ENCODE assay signal across 10 cellular contexts in the genomic region with DNA sequence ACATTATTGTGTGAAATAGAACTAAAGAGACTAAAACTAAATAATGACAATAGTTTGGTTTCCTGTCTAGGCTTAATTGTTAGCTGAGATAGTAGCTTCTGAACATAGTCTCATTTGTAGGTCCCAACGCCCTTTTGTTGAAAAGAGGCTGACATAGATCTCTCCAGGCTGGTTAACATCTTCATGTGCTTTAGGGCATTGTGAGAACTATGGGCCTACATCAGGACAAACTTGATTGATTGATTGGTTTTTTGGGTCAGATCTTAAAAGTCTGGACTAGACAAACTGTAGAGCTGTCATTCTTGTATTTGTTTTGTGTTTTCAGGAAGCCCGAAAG. TPM values are rescaled to one million over a fixed set of nuclear protein-coding genes. Genes with fewer than 3 reads are reported as not detected.
DNase-seq lines count a peak whose midpoint lies in the region; ATAC-seq, FAIRE-seq and TF ChIP-seq lines count a peak whose summit lies in the region.
"Had no signal": no experiment of that assay in that cellular context is flagged by ENCODE, and none has a peak within 500 bp of the region (broad histone marks: within the 10 kb centered on the region; RNA-seq: fewer than 3 reads in every experiment).

No MANE protein-coding gene starts in this region.

- no peak for TF ChIP-seq EP300 in ovary (IDR thresholded peaks at IDR 0.05)

- DNase-seq in CD8-positive, alpha-beta T cell, result no peak
- peak; percentile 19 for DNase-seq in OCI-M1 (lab: John Stamatoyannopoulos, UW)
- no peak for DNase-seq in endothelial cell of umbilical vein (ENCODE audit: low read depth, low spot score)
- DNase-seq in ovary, result no peak
- DNase-seq in HT-29 (ENCODE audit: low spot score), result no peak
- DNase-seq in GM13976 (ENCODE audit: low spot score), result no peak
- DNase-seq in NCI-H2029 (lab: John Stamatoyannopoulos, UW), result no peak
- DNase-seq: NCI-H446 treated with DMSO at 0.1 percent for 48 hours; stimulated activated naive CD4-positive, alpha-beta T cell treated with Interleukin-2 at 50 U/mL for 16 hours had no signal

- H3K27me3 ChIP-seq in CD8-positive, alpha-beta T cell (ENCODE audit: insufficient read depth, low read length), result no peaks in the 10 kb centered on the region
- H3K27me3 ChIP-seq in endothelial cell of umbilical vein (ENCODE audit: control insufficient read depth in 2 of 2, insufficient read depth in 2 of 2, low read length in 2 of 2) (no peaks in the 10 kb centered on the region), ovary (no peaks in the 10 kb centered on the region)

- peaks cover 2% of the 10 kb centered on the region for H4K20me1 ChIP-seq in endothelial cell of umbilical vein (replicated peaks; ENCODE audit: control insufficient read depth, extremely low read depth, insufficient read depth, low read length)

- in situ Hi-C loops in GM13976 (cut with MboI; ENCODE audit: low sequenced_read_pairs, unreplicated experiment), result no loop called here

- no peak overlapping the region for H2AFZ ChIP-seq in endothelial cell of umbilical vein (ENCODE audit: low read depth, low read length)

- POLR2A ChIA-PET in CD8-positive, alpha-beta T cell (lab: Charles Lee), result interaction anchor here (1.2 to 5.1 kb wide), 5 partner anchors 12 to 287 kb away, joined by 3 to 95 read pairs (median 5); partner anchors contain the start of gene PPP3CB
- POLR2A ChIA-PET in endothelial cell of umbilical vein (lab: Charles Lee), result interaction anchor here (1.6 kb wide), 1 partner anchor 10 kb away, joined by 11 read pairs; a partner anchor contains a TSS

- CTCF ChIA-PET in CD8-positive, alpha-beta T cell (lab: Charles Lee), result interaction anchor here (4.4 kb wide), 1 partner anchor 12 kb away, joined by 34 read pairs; a partner anchor contains a TSS
- CTCF ChIA-PET in endothelial cell of umbilical vein (lab: Charles Lee), result no interaction called here

- H3K9me1 ChIP-seq in endothelial cell of umbilical vein (replicated peaks; ENCODE audit: control insufficient read depth, extremely low read depth, insufficient read depth, low read length), result no peaks in the 10 kb centered on the region

- H3K4me2 ChIP-seq in endothelial cell of umbilical vein (ENCODE audit: insufficient read depth, low read length), result peak overlapping the region; percentile 88

- H3K4me1 Mint-ChIP-seq in CD8-positive, alpha-beta T cell (ENCODE audit: low read depth), result peaks cover 60% of the 10 kb centered on the region

- intact Hi-C loops in CD8-positive, alpha-beta T cell (cut with DNase I, micrococcal nuclease), result loop anchor here in 1 of 2 experiments (1.0 kb wide), 1 partner anchor 9 kb away; no protein-coding TSS in a partner anchor
- intact Hi-C loops in endothelial cell of umbilical vein (cut with micrococcal nuclease) (no loop called here), ovary (cut with DNase I) (no loop called here)

- H3K9ac ChIP-seq in endothelial cell of umbilical vein (replicated peaks; ENCODE audit: extremely low read depth, insufficient read depth, low read length), result peak overlapping the region; percentile 84

- FAIRE-seq in endothelial cell of umbilical vein (lab: Jason Lieb, UNC), result no peak

- H3K27ac ChIP-seq in CD8-positive, alpha-beta T cell (ENCODE audit: low read depth, low read length), result peak overlapping the region; percentile 73
- H3K27ac ChIP-seq in endothelial cell of umbilical vein (ENCODE audit: insufficient read depth, low read depth, low read length) (no peak overlapping the region), ovary (no peak overlapping the region)

- H3K36me3 ChIP-seq in CD8-positive, alpha-beta T cell (ENCODE audit: insufficient read depth, low read length), result no peaks in the 10 kb centered on the region
- H3K36me3 ChIP-seq in endothelial cell of umbilical vein (ENCODE audit: control insufficient read depth in 2 of 2, extremely low read depth in 1 of 2, insufficient read depth in 2 of 2, low read length in 2 of 2), result peaks cover 0 to 3% of the 10 kb centered on the region in 2 experiments
- no peaks in the 10 kb centered on the region for H3K36me3 ChIP-seq in ovary

- H3K4me3 Mint-ChIP-seq in CD8-positive, alpha-beta T cell, result peak overlapping the region; percentile 100

- no peak for TF ChIP-seq POLR2A in endothelial cell of umbilical vein (IDR thresholded peaks at IDR 0.05; ENCODE audit: low read depth, low read length)
- TF ChIP-seq POLR2A in ovary (IDR thresholded peaks at IDR 0.05), result no peak

- dilution Hi-C loops in endothelial cell of umbilical vein (cut with MboI; ENCODE audit: extremely low pct_ligation_motif_present, low sequenced_read_pairs), result no loop called here

- TF ChIP-seq CTCF in CD8-positive, alpha-beta T cell (IDR thresholded peaks at IDR 0.05), result no peak
- TF ChIP-seq CTCF in endothelial cell of umbilical vein (IDR thresholded peaks at IDR 0.05; ENCODE audit: extremely low read depth in 1 of 2, insufficient read depth in 1 of 2, low read depth in 1 of 2, low read length in 2 of 2) (no peak), ovary (IDR thresholded peaks at IDR 0.05) (no peak), GM13976 (IDR thresholded peaks at IDR 0.05; ENCODE audit: borderline replicate concordance, control extremely low read depth, extremely low read depth, insufficient read depth, missing control alignments) (no peak)

- WGBS in ovary, 3 donors, result 49 to 52% (median 50%) methylated on average over 2 of the region's 2 CpGs

- H3K9me3 ChIP-seq in CD8-positive, alpha-beta T cell (ENCODE audit: low read length), result no peaks in the 10 kb centered on the region
- no peaks in the 10 kb centered on the region for H3K9me3 ChIP-seq in endothelial cell of umbilical vein (replicated peaks; ENCODE audit: control insufficient read depth, insufficient read depth, low read length)
- no peaks in the 10 kb centered on the region for H3K9me3 ChIP-seq in ovary

- peaks cover 56% of the 10 kb centered on the region for H3K79me2 ChIP-seq in endothelial cell of umbilical vein (ENCODE audit: control insufficient read depth, insufficient read depth, low read length)

- H3K27me3 Mint-ChIP-seq in CD8-positive, alpha-beta T cell (ENCODE audit: low read depth), result no peaks in the 10 kb centered on the region

- H3K4me3 ChIP-seq in CD8-positive, alpha-beta T cell (ENCODE audit: low read depth, low read length), result peak overlapping the region; percentile 93
- H3K4me3 ChIP-seq in endothelial cell of umbilical vein (replicated peaks in 1 of 3; ENCODE audit: insufficient read depth in 1 of 3, low read depth in 1 of 3, low read length in 3 of 3), result peak overlapping the region; percentile 87 to 96 (median 91)
- peak overlapping the region; percentile 78 for H3K4me3 ChIP-seq in ovary

- BruUV-seq in endothelial cell of umbilical vein (replicated peaks; lab: Mats Ljungman, UMichigan), result no TSS peak

- no peaks in the 10 kb centered on the region for H3K9me3 Mint-ChIP-seq in CD8-positive, alpha-beta T cell

- ATAC-seq in CD8-positive, alpha-beta T cell, result no peak
- ATAC-seq in GM21786 (IDR thresholded peaks at IDR 0.05; ENCODE audit: unreplicated experiment), result no peak

- H3K36me3 Mint-ChIP-seq in CD8-positive, alpha-beta T cell, result peaks cover 36% of the 10 kb centered on the region

- H3K27ac Mint-ChIP-seq in CD8-positive, alpha-beta T cell, result peak overlapping the region; percentile 100

- peaks cover 38% of the 10 kb centered on the region for H3K4me1 ChIP-seq in CD8-positive, alpha-beta T cell (ENCODE audit: insufficient read depth, low read length)
- H3K4me1 ChIP-seq in endothelial cell of umbilical vein (ENCODE audit: control insufficient read depth, extremely low read depth, insufficient read depth, low read length) (peaks cover 34% of the 10 kb centered on the region), ovary (ENCODE audit: insufficient read depth) (peaks cover 14% of the 10 kb centered on the region)

RNA-seq across cellular contexts. Expression of gene CHCHD1, which starts 0.9 kb away (rescaled TPM):
- total RNA-seq in CD8-positive, alpha-beta T cell, result 1 to 10 TPM; 7.2 to 8.1 TPM
- total RNA-seq in endothelial cell of umbilical vein, result 31.7 and 34.9 TPM in 2 replicates
- polyA plus RNA-seq in endothelial cell of umbilical vein, result 32.1 and 39.2 TPM in 2 replicates
- polyA plus RNA-seq in endothelial cell of umbilical vein (2011; cell fraction: cytosol; rRNA removed), result 35.4 and 39.9 TPM in 2 replicates
- 14.3 and 20.2 TPM in 2 replicates for polyA plus RNA-seq in endothelial cell of umbilical vein (2011; cell fraction: nucleus; rRNA removed)
- 69.6 and 78.9 TPM in 2 replicates for polyA plus RNA-seq in endothelial cell of umbilical vein (2012)
- polyA minus RNA-seq in endothelial cell of umbilical vein, result 7.8 and 9.8 TPM in 2 replicates
- polyA minus RNA-seq in endothelial cell of umbilical vein (2011; cell fraction: cytosol; rRNA and poly(A)+ RNA removed), result 17.1 TPM
- polyA minus RNA-seq in endothelial cell of umbilical vein (2011; cell fraction: nucleus; rRNA and poly(A)+ RNA removed), result 3.6 and 4.7 TPM in 2 replicates
- total RNA-seq in ovary, result 10 to 100 TPM; 12.5 to 33.4 (median 16.9) TPM
- polyA plus RNA-seq in ovary, result 10 to 100 TPM; 26.3 to 30.6 TPM
- total RNA-seq in HT-29 (2014; rRNA removed; shearing (Covaris generic)), result 57.6 and 65.8 TPM in 2 replicates

RNA-seq across cellular contexts. Expression of gene ZSWIM8, which starts 2.7 kb away (rescaled TPM):
- 10 to 100 TPM; 68.2 to 72.4 TPM for total RNA-seq in CD8-positive, alpha-beta T cell
- total RNA-seq in endothelial cell of umbilical vein, result 111 and 112 TPM in 2 replicates
- polyA plus RNA-seq in endothelial cell of umbilical vein, result 230 and 372 TPM in 2 replicates
- 68.1 and 91.4 TPM in 2 replicates for polyA plus RNA-seq in endothelial cell of umbilical vein (2011; cell fraction: cytosol; rRNA removed)
- 408 and 539 TPM in 2 replicates for polyA plus RNA-seq in endothelial cell of umbilical vein (2011; cell fraction: nucleus; rRNA removed)
- 79.2 and 116 TPM in 2 replicates for polyA plus RNA-seq in endothelial cell of umbilical vein (2012)
- 162 and 169 TPM in 2 replicates for polyA minus RNA-seq in endothelial cell of umbilical vein
- 25.9 TPM for polyA minus RNA-seq in endothelial cell of umbilical vein (2011; cell fraction: cytosol; rRNA and poly(A)+ RNA removed)
- 99.0 and 127 TPM in 2 replicates for polyA minus RNA-seq in endothelial cell of umbilical vein (2011; cell fraction: nucleus; rRNA and poly(A)+ RNA removed)
- total RNA-seq in ovary, result 10 to 100 TPM; 56.1 to 90.7 (median 69.3) TPM
- polyA plus RNA-seq in ovary, result 10 to 100 TPM; 42.7 to 80.9 TPM
- 32.9 and 40.0 TPM in 2 replicates for total RNA-seq in HT-29 (2014; rRNA removed; shearing (Covaris generic))

RNA-seq across cellular contexts. Expression of gene NDST2, which starts 28.7 kb away (rescaled TPM):
- total RNA-seq in CD8-positive, alpha-beta T cell, result 100 to 1,000 TPM; 152 to 154 TPM
- 26.3 and 30.2 TPM in 2 replicates for total RNA-seq in endothelial cell of umbilical vein
- 25.0 and 30.1 TPM in 2 replicates for polyA plus RNA-seq in endothelial cell of umbilical vein
- polyA plus RNA-seq in endothelial cell of umbilical vein (2011; cell fraction: cytosol; rRNA removed), result 15.3 and 16.0 TPM in 2 replicates
- 56.8 and 73.6 TPM in 2 replicates for polyA plus RNA-seq in endothelial cell of umbilical vein (2011; cell fraction: nucleus; rRNA removed)
- 23.2 and 25.0 TPM in 2 replicates for polyA plus RNA-seq in endothelial cell of umbilical vein (2012)
- polyA minus RNA-seq in endothelial cell of umbilical vein, result 43.4 and 44.0 TPM in 2 replicates
- polyA minus RNA-seq in endothelial cell of umbilical vein (2011; cell fraction: cytosol; rRNA and poly(A)+ RNA removed), result 2.8 TPM
- polyA minus RNA-seq in endothelial cell of umbilical vein (2011; cell fraction: nucleus; rRNA and poly(A)+ RNA removed), result 30.6 and 41.0 TPM in 2 replicates
- total RNA-seq in ovary, result 10 to 100 TPM; 24.4 to 37.5 (median 30.5) TPM
- polyA plus RNA-seq in ovary, result 10 to 100 TPM; 16.7 to 17.0 TPM
- total RNA-seq in HT-29 (2014; rRNA removed; shearing (Covaris generic)), result 18.6 and 19.8 TPM in 2 replicates

RNA-seq across cellular contexts. Expression of gene SEC24C, which starts 38.5 kb away (rescaled TPM):
- 10 to 100 TPM; 76.9 to 78.6 TPM for total RNA-seq in CD8-positive, alpha-beta T cell
- 91.2 and 95.5 TPM in 2 replicates for total RNA-seq in endothelial cell of umbilical vein
- 108 and 117 TPM in 2 replicates for polyA plus RNA-seq in endothelial cell of umbilical vein
- polyA plus RNA-seq in endothelial cell of umbilical vein (2011; cell fraction: cytosol; rRNA removed), result 72.3 and 72.5 TPM in 2 replicates
- polyA plus RNA-seq in endothelial cell of umbilical vein (2011; cell fraction: nucleus; rRNA removed), result 225 and 244 TPM in 2 replicates
- polyA plus RNA-seq in endothelial cell of umbilical vein (2012), result 81.4 and 83.5 TPM in 2 replicates
- polyA minus RNA-seq in endothelial cell of umbilical vein, result 209 and 248 TPM in 2 replicates
- polyA minus RNA-seq in endothelial cell of umbilical vein (2011; cell fraction: cytosol; rRNA and poly(A)+ RNA removed), result 63.2 TPM
- polyA minus RNA-seq in endothelial cell of umbilical vein (2011; cell fraction: nucleus; rRNA and poly(A)+ RNA removed), result 71.8 and 76.6 TPM in 2 replicates
- 10 to 100 TPM; 30.3 to 70.4 (median 58.8) TPM for total RNA-seq in ovary
- 10 to 100 TPM; 32.2 to 60.5 TPM for polyA plus RNA-seq in ovary
- total RNA-seq in HT-29 (2014; rRNA removed; shearing (Covaris generic)), result 63.2 and 76.5 TPM in 2 replicates
